In genomic region chr19:39341720-39342604, GRCh38 we compare ENCODE assay signal across 8 cellular contexts. TPM values are rescaled to one million over a fixed set of nuclear protein-coding genes. Genes with fewer than 3 reads are reported as not detected.
DNase-seq lines count a peak whose midpoint lies in the region; ATAC-seq and TF ChIP-seq lines count a peak whose summit lies in the region.

A gene with protein sequence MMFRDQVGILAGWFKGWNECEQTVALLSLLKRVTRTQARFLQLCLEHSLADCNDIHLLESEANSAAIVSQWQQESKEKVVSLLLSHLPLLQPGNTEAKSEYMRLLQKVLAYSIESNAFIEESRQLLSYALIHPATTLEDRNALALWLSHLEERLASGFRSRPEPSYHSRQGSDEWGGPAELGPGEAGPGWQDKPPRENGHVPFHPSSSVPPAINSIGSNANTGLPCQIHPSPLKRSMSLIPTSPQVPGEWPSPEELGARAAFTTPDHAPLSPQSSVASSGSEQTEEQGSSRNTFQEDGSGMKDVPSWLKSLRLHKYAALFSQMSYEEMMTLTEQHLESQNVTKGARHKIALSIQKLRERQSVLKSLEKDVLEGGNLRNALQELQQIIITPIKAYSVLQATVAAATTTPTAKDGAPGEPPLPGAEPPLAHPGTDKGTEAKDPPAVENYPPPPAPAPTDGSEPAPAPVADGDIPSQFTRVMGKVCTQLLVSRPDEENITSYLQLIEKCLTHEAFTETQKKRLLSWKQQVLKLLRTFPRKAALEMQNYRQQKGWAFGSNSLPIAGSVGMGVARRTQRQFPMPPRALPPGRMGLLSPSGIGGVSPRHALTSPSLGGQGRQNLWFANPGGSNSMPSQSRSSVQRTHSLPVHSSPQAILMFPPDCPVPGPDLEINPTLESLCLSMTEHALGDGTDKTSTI (plus strand): TSS chr19:39342421. CDS start chr19:39356894, 14,473 bp downstream.

- H3K4me3 ChIP-seq in GM23338 (peak within 1 kb of the TSS; percentile 96), fibroblast of lung (replicated peaks in 1 of 4; ENCODE audit: control extremely low read depth in 1 of 4, insufficient read depth in 1 of 4, low read depth in 3 of 4, low read length in 4 of 4) (peak within 1 kb of the TSS; percentile 75 to 95 (median 82))

- H3K4me1 ChIP-seq in GM23338 (ENCODE audit: insufficient read depth) (peaks cover 11% of the 10 kb centered on the region), fibroblast of lung (ENCODE audit: control insufficient read depth, extremely low read depth, insufficient read depth, low read length) (peaks cover 6% of the 10 kb centered on the region)

- no peaks in the 10 kb centered on the region; the same call in 1 of the 2 replicates for H3K36me3 ChIP-seq in GM23338 (ENCODE audit: insufficient read depth)
- peaks cover 1% of the 10 kb centered on the region for H3K36me3 ChIP-seq in fibroblast of lung (ENCODE audit: control insufficient read depth, insufficient read depth, low read length)

- H3K9me3 Mint-ChIP-seq in GM23338 = no peaks in the 10 kb centered on the region
- no peaks in the 10 kb centered on the region for H3K9me3 Mint-ChIP-seq in naive thymus-derived CD8-positive, alpha-beta T cell

- peak within 1 kb of the TSS; percentile 93 for H3K9ac ChIP-seq in fibroblast of lung (ENCODE audit: insufficient read depth, low read length)

- peak within 1 kb of the TSS; percentile 70 for H3K27ac ChIP-seq in GM23338 (ENCODE audit: low read depth)
- H3K27ac ChIP-seq in fibroblast of lung (ENCODE audit: insufficient read depth, low read length) = peak within 1 kb of the TSS; percentile 85

- H3K27me3 ChIP-seq in GM23338 (ENCODE audit: insufficient read depth) (no peaks in the 10 kb centered on the region), fibroblast of lung (ENCODE audit: control insufficient read depth, insufficient read depth, low read length) (no peaks in the 10 kb centered on the region)

- peak within 1 kb of the TSS; percentile 98 for H3K4me2 ChIP-seq in GM23338
- H3K4me2 ChIP-seq in fibroblast of lung (ENCODE audit: extremely low read depth, insufficient read depth, low read length) = peak within 1 kb of the TSS; percentile 100

- H3K9me3 ChIP-seq in fibroblast of lung (ENCODE audit: control insufficient read depth, insufficient read depth, low read depth, low read length) = no peaks in the 10 kb centered on the region

- H4K20me1 ChIP-seq in GM23338 (replicated peaks; ENCODE audit: insufficient read depth) = peaks cover 38% of the 10 kb centered on the region
- H4K20me1 ChIP-seq in fibroblast of lung (ENCODE audit: control insufficient read depth, extremely low read depth, insufficient read depth, low read length) = no peaks in the 10 kb centered on the region

- H3K79me2 ChIP-seq in GM23338 (replicated peaks; ENCODE audit: insufficient read depth) (peaks cover 38% of the 10 kb centered on the region), fibroblast of lung (ENCODE audit: control insufficient read depth, insufficient read depth, low read length) (peaks cover 39% of the 10 kb centered on the region)

- peak; percentile 37 to 80 for TF ChIP-seq CTCF in GM23338 (conservative IDR thresholded peaks at IDR 0.05; ENCODE audit: low read depth in 2 of 2)
- peak; percentile 46 to 54 for TF ChIP-seq CTCF in fibroblast of lung (conservative IDR thresholded peaks at IDR 0.05 in 1 of 2, IDR thresholded peaks at IDR 0.05 in 1 of 2; ENCODE audit: low read depth in 1 of 2, low read length in 2 of 2)

- peaks cover 16% of the 10 kb centered on the region; the same call in 1 of the 2 replicates for H3F3A ChIP-seq in GM23338 (replicated peaks; ENCODE audit: low read depth)

- peaks cover 15% of the 10 kb centered on the region for H3K27me3 Mint-ChIP-seq in GM23338 (ENCODE audit: insufficient read depth, low read depth, poor library complexity)
- no peaks in the 10 kb centered on the region for H3K27me3 Mint-ChIP-seq in naive thymus-derived CD8-positive, alpha-beta T cell

- ATAC-seq in GM23338 = peak; percentile 91
- ATAC-seq in naive thymus-derived CD8-positive, alpha-beta T cell = peak; percentile 85 to 87

- H3K36me3 Mint-ChIP-seq in GM23338 (ENCODE audit: low read depth) = peaks cover 9% of the 10 kb centered on the region; the same call in 1 of the 3 replicates
- H3K36me3 Mint-ChIP-seq in naive thymus-derived CD8-positive, alpha-beta T cell = peaks cover 0 to 7% (median 0%) of the 10 kb centered on the region in 3 donors

- POLR2A ChIA-PET in naive thymus-derived CD8-positive, alpha-beta T cell (lab: Charles Lee) = interaction anchor here (0.6 to 1.9 kb wide), 22 partner anchors 13 to 1435 kb away, joined by 3 to 22 read pairs (median 4); partner anchors contain the start of genes EID2B, MED29, PAF1 and PLEKHG2

- peak within 1 kb of the TSS; percentile 87 for H3K4me3 Mint-ChIP-seq in GM23338
- H3K4me3 Mint-ChIP-seq in naive thymus-derived CD8-positive, alpha-beta T cell = peak within 1 kb of the TSS; percentile 94 to 99 (median 98)

- no peaks in the 10 kb centered on the region for H3K9me2 ChIP-seq in GM23338 (ENCODE audit: insufficient read depth)

- H3K4me1 Mint-ChIP-seq in GM23338 = peaks cover 19% of the 10 kb centered on the region
- H3K4me1 Mint-ChIP-seq in naive thymus-derived CD8-positive, alpha-beta T cell = peaks cover 53 to 78% (median 72%) of the 10 kb centered on the region in 4 donors

- DNase-seq in EL = peak; percentile 97
- DNase-seq in GM23338 (ENCODE audit: low spot score) = peak; percentile 98
- peak; percentile 96 for DNase-seq in LHCN-M2 (ENCODE audit: low read depth)
- DNase-seq in RPMI7951 (ENCODE audit: low read depth) = peak; percentile 97
- DNase-seq in activated T-helper 1 cell treated with anti-CD3 and anti-CD28 coated beads, Interleukin-2, amount 50 U/mL, for 16 hours (ENCODE audit: low read depth in 1 of 2, low spot score in 1 of 2) = peak; percentile 98 to 100
- DNase-seq in fibroblast of lung (ENCODE audit: low read depth in 2 of 2) = peak; percentile 96 to 98
- peak; percentile 94 to 100 (median 99) for DNase-seq in naive thymus-derived CD8-positive, alpha-beta T cell
- peak; percentile 98 to 100 (median 99) for DNase-seq in stimulated activated naive CD4-positive, alpha-beta T cell (lab: John Stamatoyannopoulos, UW)

- H3K27ac Mint-ChIP-seq in GM23338 = peak within 1 kb of the TSS; percentile 86
- H3K27ac Mint-ChIP-seq in naive thymus-derived CD8-positive, alpha-beta T cell = peak within 1 kb of the TSS; percentile 95 to 99 (median 97)

- peak within 1 kb of the TSS; percentile 100 for H2AFZ ChIP-seq in GM23338
- peak within 1 kb of the TSS; percentile 97 for H2AFZ ChIP-seq in fibroblast of lung (ENCODE audit: low read length)

TF ChIP-seq in GM23338, 12 proteins besides CTCF, POLR2A, EP300 and RAD21:
- TF ChIP-seq ZNF331 (CRISPR knock-in tag; IDR thresholded peaks at IDR 0.05; ENCODE audit: low read depth) (no peak), CREB1 (CRISPR knock-in tag; IDR thresholded peaks at IDR 0.05; ENCODE audit: low read depth) (peak; percentile 86), ETS1 (IDR thresholded peaks at IDR 0.05) (0 out of 2 replicates have a peak, but pooled peaks have one; percentile 35), EZH2 (IDR thresholded peaks at IDR 0.05; ENCODE audit: low read depth, unreplicated experiment) (no peak), JUNB (IDR thresholded peaks at IDR 0.05; ENCODE audit: unreplicated experiment) (no peak), POLR2AphosphoS5 (IDR thresholded peaks at IDR 0.05; ENCODE audit: low read depth) (peak; percentile 90)
- TF ChIP-seq, protein P1, sequence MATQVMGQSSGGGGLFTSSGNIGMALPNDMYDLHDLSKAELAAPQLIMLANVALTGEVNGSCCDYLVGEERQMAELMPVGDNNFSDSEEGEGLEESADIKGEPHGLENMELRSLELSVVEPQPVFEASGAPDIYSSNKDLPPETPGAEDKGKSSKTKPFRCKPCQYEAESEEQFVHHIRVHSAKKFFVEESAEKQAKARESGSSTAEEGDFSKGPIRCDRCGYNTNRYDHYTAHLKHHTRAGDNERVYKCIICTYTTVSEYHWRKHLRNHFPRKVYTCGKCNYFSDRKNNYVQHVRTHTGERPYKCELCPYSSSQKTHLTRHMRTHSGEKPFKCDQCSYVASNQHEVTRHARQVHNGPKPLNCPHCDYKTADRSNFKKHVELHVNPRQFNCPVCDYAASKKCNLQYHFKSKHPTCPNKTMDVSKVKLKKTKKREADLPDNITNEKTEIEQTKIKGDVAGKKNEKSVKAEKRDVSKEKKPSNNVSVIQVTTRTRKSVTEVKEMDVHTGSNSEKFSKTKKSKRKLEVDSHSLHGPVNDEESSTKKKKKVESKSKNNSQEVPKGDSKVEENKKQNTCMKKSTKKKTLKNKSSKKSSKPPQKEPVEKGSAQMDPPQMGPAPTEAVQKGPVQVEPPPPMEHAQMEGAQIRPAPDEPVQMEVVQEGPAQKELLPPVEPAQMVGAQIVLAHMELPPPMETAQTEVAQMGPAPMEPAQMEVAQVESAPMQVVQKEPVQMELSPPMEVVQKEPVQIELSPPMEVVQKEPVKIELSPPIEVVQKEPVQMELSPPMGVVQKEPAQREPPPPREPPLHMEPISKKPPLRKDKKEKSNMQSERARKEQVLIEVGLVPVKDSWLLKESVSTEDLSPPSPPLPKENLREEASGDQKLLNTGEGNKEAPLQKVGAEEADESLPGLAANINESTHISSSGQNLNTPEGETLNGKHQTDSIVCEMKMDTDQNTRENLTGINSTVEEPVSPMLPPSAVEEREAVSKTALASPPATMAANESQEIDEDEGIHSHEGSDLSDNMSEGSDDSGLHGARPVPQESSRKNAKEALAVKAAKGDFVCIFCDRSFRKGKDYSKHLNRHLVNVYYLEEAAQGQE (IDR thresholded peaks at IDR 0.05; ENCODE audit: unreplicated experiment) = no peak

RNA-seq across cellular contexts. Expression of the gene that starts here (rescaled TPM):
- total RNA-seq in GM23338 (2014; rRNA removed; shearing (Covaris generic)) = 124 and 172 TPM in 2 replicates
- polyA plus RNA-seq in GM23338 (2016; fragmentation: Nextera tagmentation; extraction: Ambion mirVana) (104 and 107 TPM in 2 replicates), fibroblast of lung (33.0 and 48.8 TPM in 2 replicates)
- total RNA-seq in LHCN-M2 (2014; rRNA removed) (90.4 and 126 TPM in 2 replicates), fibroblast of lung (30.6 and 39.1 TPM in 2 replicates)
- polyA plus RNA-seq in LHCN-M2 (2012) = 118 TPM
- total RNA-seq in RPMI7951 (2014; rRNA removed; shearing (Covaris generic)) = 41.5 and 48.8 TPM in 2 replicates
- 79.9 and 98.8 TPM in 2 replicates for polyA plus RNA-seq in fibroblast of lung (2012)
- 200 and 235 TPM in 2 replicates for polyA minus RNA-seq in fibroblast of lung (ENCODE audit: low replicate concordance)
- 10 to 100 TPM; 49.8 to 55.2 TPM for total RNA-seq in naive thymus-derived CD8-positive, alpha-beta T cell
- 10 to 100 TPM in 1 of 3 donors, 1 to 10 TPM in 2; 5.4 to 12.3 (median 6.4) TPM for polyA plus RNA-seq in naive thymus-derived CD8-positive, alpha-beta T cell

Comparison
In these comparisons a context has a peak if more than half of its experiments do, and no peak if none do; other contexts are left out.
1. Peak in every context shown above with its lines: DNase-seq, ATAC-seq, H3K4me3 ChIP-seq and H3K27ac ChIP-seq.